In genomic region chr14:105384041-105384557, GRCh38 we compare ENCODE assay signal across 20 cellular contexts. TPM values are rescaled to one million over a fixed set of nuclear protein-coding genes. Genes with fewer than 3 reads are reported as not detected.
DNase-seq lines count a peak whose midpoint lies in the region; ATAC-seq and TF ChIP-seq lines count a peak whose summit lies in the region.
"Had no signal": no experiment of that assay in that cellular context is flagged by ENCODE, and none has a peak within 500 bp of the region (broad histone marks: within the 10 kb centered on the region; RNA-seq: fewer than 3 reads in every experiment).

No MANE protein-coding gene starts in this region.

- no peak overlapping the region for H2AFZ ChIP-seq in osteoblast (ENCODE audit: low read length)
- H2AFZ ChIP-seq: GM23248 had no signal

- TF ChIP-seq CTCF in RWPE2 (IDR thresholded peaks at IDR 0.05; ENCODE audit: poor library complexity, severe bottlenecking) (no peak), osteoblast (IDR thresholded peaks at IDR 0.05; ENCODE audit: extremely low read depth, low read depth, low read length) (no peak)

- H3K9me3 ChIP-seq in right cardiac atrium (ENCODE audit: control insufficient read depth, low read length), result no peaks in the 10 kb centered on the region
- H3K9me3 ChIP-seq in RWPE2 (ENCODE audit: severe bottlenecking), result no peaks in the 10 kb centered on the region
- no peaks in the 10 kb centered on the region for H3K9me3 ChIP-seq in osteoblast (ENCODE audit: low read depth, low read length)
- H3K9me3 ChIP-seq: BLaER1, Caco-2 had no signal

- no peaks in the 10 kb centered on the region for H3K79me2 ChIP-seq in osteoblast (ENCODE audit: insufficient read depth, low read length)

- intact Hi-C loops in right cardiac atrium (cut with DNase I), result no loop called here
- intact Hi-C loops in cardiac septum (cut with DNase I), result no loop called here

- no peaks in the 10 kb centered on the region for H3K4me1 ChIP-seq in right cardiac atrium (ENCODE audit: control insufficient read depth, insufficient read depth, low read length)
- no peaks in the 10 kb centered on the region for H3K4me1 ChIP-seq in RWPE2 (ENCODE audit: insufficient read depth, poor library complexity, severe bottlenecking)
- no peaks in the 10 kb centered on the region for H3K4me1 ChIP-seq in osteoblast (ENCODE audit: insufficient read depth, low read length)
- H3K4me1 ChIP-seq: Caco-2 had no signal

- no peak overlapping the region for H3K4me3 ChIP-seq in right cardiac atrium (ENCODE audit: low read length)
- no peak overlapping the region for H3K4me3 ChIP-seq in RWPE2 (ENCODE audit: severe bottlenecking)
- H3K4me3 ChIP-seq in osteoblast (ENCODE audit: insufficient read depth, low read length), result no peak overlapping the region
- H3K4me3 ChIP-seq: BLaER1, GM12878, GM23248 had no signal

- H3K27ac ChIP-seq in right cardiac atrium (ENCODE audit: low read length) (no peak overlapping the region), RWPE2 (ENCODE audit: poor library complexity, severe bottlenecking) (no peak overlapping the region), osteoblast (ENCODE audit: low read depth, low read length) (no peak overlapping the region)
- H3K27ac ChIP-seq: BLaER1, C4-2B, GM23248 had no signal

- ATAC-seq in right cardiac atrium, result no peak
- ATAC-seq in RWPE2 (ENCODE audit: low read depth), result no peak
- ATAC-seq: CD8-positive, alpha-beta T cell; GM12878 had no signal

- H3K27me3 ChIP-seq in right cardiac atrium (ENCODE audit: control insufficient read depth, insufficient read depth) (no peaks in the 10 kb centered on the region), RWPE2 (ENCODE audit: insufficient read depth, poor library complexity, severe bottlenecking) (no peaks in the 10 kb centered on the region), osteoblast (ENCODE audit: insufficient read depth, low read length) (no peaks in the 10 kb centered on the region)
- H3K27me3 ChIP-seq: BLaER1 had no signal

- WGBS in right cardiac atrium, result 95% methylated on average over 23 of the region's 23 CpGs

- H4K20me1 ChIP-seq in osteoblast (ENCODE audit: insufficient read depth, low read length), result no peaks in the 10 kb centered on the region

- DNase-seq in right cardiac atrium, result peak in 2 of 3 donors; percentile 42 to 47
- no peak for DNase-seq in cardiac septum (ENCODE audit: low spot score)
- peak; percentile 71 for DNase-seq in RWPE2 (ENCODE audit: low spot score)
- DNase-seq in islet precursor cell, result peak; percentile 49
- DNase-seq in osteoblast (ENCODE audit: insufficient read length, low spot score, missing footprints), result peak; percentile 59
- no peak for DNase-seq in germinal center (ENCODE audit: low spot score)
- no peak for DNase-seq in stimulated activated naive CD4-positive, alpha-beta T cell (lab: John Stamatoyannopoulos, UW)
- DNase-seq in activated CD4-positive, alpha-beta T cell treated with anti-CD3 and anti-CD28 coated beads, Interleukin-2, amount 50 U/mL, for 1 hour, result no peak
- DNase-seq: CD4-positive, CD25-positive, alpha-beta regulatory T cell; CD8-positive, alpha-beta T cell; DMS153; DND-41; GM23248; H7; HCEC 1CT had no signal

- peaks cover 13% of the 10 kb centered on the region for H3K36me3 ChIP-seq in RWPE2 (ENCODE audit: low read depth)
- H3K36me3 ChIP-seq in osteoblast (ENCODE audit: insufficient read depth, low read length), result no peaks in the 10 kb centered on the region

- no peak overlapping the region for H3K4me2 ChIP-seq in osteoblast (ENCODE audit: insufficient read depth, low read length)
- H3K4me2 ChIP-seq: BLaER1 had no signal

RNA-seq across cellular contexts. Expression of gene TEX22, which starts 14.2 kb away (rescaled TPM):
- total RNA-seq in right cardiac atrium (1 to 10 TPM in 2 of 4 donors, under 1 TPM in 2; 0.46 to 1.9 (median 1.00) TPM), cardiac septum (0.46 TPM), osteoblast (under 0.01 and 0.29 TPM in 2 replicates)
- polyA plus RNA-seq in right cardiac atrium, result 0.05 TPM
- total RNA-seq: A172 had no signal

RNA-seq across cellular contexts. Expression of gene MTA1, which starts 35.5 kb away (rescaled TPM):
- total RNA-seq in right cardiac atrium (100 to 1,000 TPM; 121 to 179 (median 157) TPM), cardiac septum (140 TPM), osteoblast (60.4 TPM in 2 replicates)
- polyA plus RNA-seq in right cardiac atrium, result 131 TPM

Comparison
In these comparisons a context has a peak if more than half of its experiments do, and no peak if none do; other contexts are left out.
1. DNase-seq: peak in right cardiac atrium (2 of 3), RWPE2 (single experiment), islet precursor cell (single experiment) and osteoblast (single experiment); none in cardiac septum (single experiment), germinal center (single experiment), stimulated activated naive CD4-positive, alpha-beta T cell (0 of 6) and activated CD4-positive, alpha-beta T cell treated with anti-CD3 and anti-CD28 coated beads, Interleukin-2, amount 50 U/mL, for 1 hour (single experiment).